In genomic region chr9:30349526-30350513, GRCh38 we compare ENCODE assay signal across 25 cellular contexts.
"Had no signal": no experiment of that assay in that cellular context is flagged by ENCODE, and none has a peak within 500 bp of the region (broad histone marks: within the 10 kb centered on the region; RNA-seq: fewer than 3 reads in every experiment).

No MANE protein-coding gene starts in this region.

- H3K4me3 ChIP-seq: cardiac muscle cell, PC-9, SK-N-MC had no signal

- H3K27ac ChIP-seq: brain microvascular endothelial cell, cardiac muscle cell, PC-9, SK-N-MC had no signal

- H3K4me3 Mint-ChIP-seq: activated B cell treated with CpG ODN at 0.5 μM for 24 hours; activated CD4-positive, alpha-beta memory T cell treated with anti-CD3 and anti-CD28 coated beads for 36 hours; activated CD4-positive, alpha-beta T cell treated with anti-CD3 and anti-CD28 coated beads, Interleukin-2, amount 10 ng/mL, durations not matched to agents 24 days and 14 days; activated naive CD4-positive, alpha-beta T cell treated with anti-CD3 and anti-CD28 coated beads, Interleukin-2, amount 10 ng/mL, durations not matched to agents 7 days and 5 days; activated naive CD8-positive, alpha-beta T cell treated with anti-CD3 and anti-CD28 coated beads for 36 hours; activated T-helper 17 cell treated with anti-CD3 and anti-CD28 coated beads, Interleukin-2, amount 50 U/mL, for 72 hours; T-cell had no signal

- H3K27me3 Mint-ChIP-seq: activated B cell treated with CpG ODN at 0.5 μM for 24 hours; activated CD4-positive, alpha-beta memory T cell treated with anti-CD3 and anti-CD28 coated beads for 36 hours; activated CD4-positive, alpha-beta T cell treated with anti-CD3 and anti-CD28 coated beads, Interleukin-2, amount 10 ng/mL, durations not matched to agents 24 days and 14 days; activated naive CD4-positive, alpha-beta T cell treated with anti-CD3 and anti-CD28 coated beads, Interleukin-2, amount 10 ng/mL, durations not matched to agents 7 days and 5 days; activated naive CD8-positive, alpha-beta T cell treated with anti-CD3 and anti-CD28 coated beads for 36 hours; activated T-helper 17 cell treated with anti-CD3 and anti-CD28 coated beads, Interleukin-2, amount 50 U/mL, for 72 hours; T-cell had no signal

- H3K4me2 ChIP-seq: PC-9 had no signal

- H3K27ac Mint-ChIP-seq: activated B cell treated with CpG ODN at 0.5 μM for 24 hours; activated CD4-positive, alpha-beta memory T cell treated with anti-CD3 and anti-CD28 coated beads for 36 hours; activated CD4-positive, alpha-beta T cell treated with anti-CD3 and anti-CD28 coated beads, Interleukin-2, amount 10 ng/mL, durations not matched to agents 24 days and 14 days; activated naive CD4-positive, alpha-beta T cell treated with anti-CD3 and anti-CD28 coated beads, Interleukin-2, amount 10 ng/mL, durations not matched to agents 7 days and 5 days; activated naive CD8-positive, alpha-beta T cell treated with anti-CD3 and anti-CD28 coated beads for 36 hours; activated T-helper 17 cell treated with anti-CD3 and anti-CD28 coated beads, Interleukin-2, amount 50 U/mL, for 72 hours; T-cell had no signal

- H3K4me1 Mint-ChIP-seq: activated B cell treated with CpG ODN at 0.5 μM for 24 hours; activated CD4-positive, alpha-beta T cell treated with anti-CD3 and anti-CD28 coated beads, Interleukin-2, amount 10 ng/mL, durations not matched to agents 24 days and 14 days; activated naive CD4-positive, alpha-beta T cell treated with anti-CD3 and anti-CD28 coated beads, Interleukin-2, amount 10 ng/mL, durations not matched to agents 7 days and 5 days; activated naive CD8-positive, alpha-beta T cell treated with anti-CD3 and anti-CD28 coated beads for 36 hours; activated T-helper 17 cell treated with anti-CD3 and anti-CD28 coated beads, Interleukin-2, amount 50 U/mL, for 72 hours; T-cell had no signal

- H2AFZ ChIP-seq: PC-9 had no signal

- H3K36me3 ChIP-seq: brain microvascular endothelial cell, cardiac muscle cell had no signal

- H3K27me3 ChIP-seq: brain microvascular endothelial cell, cardiac muscle cell had no signal

- H3K9me3 Mint-ChIP-seq: activated CD4-positive, alpha-beta memory T cell treated with anti-CD3 and anti-CD28 coated beads for 36 hours; activated CD4-positive, alpha-beta T cell treated with anti-CD3 and anti-CD28 coated beads, Interleukin-2, amount 10 ng/mL, durations not matched to agents 24 days and 14 days; activated naive CD4-positive, alpha-beta T cell treated with anti-CD3 and anti-CD28 coated beads, Interleukin-2, amount 10 ng/mL, durations not matched to agents 7 days and 5 days; activated naive CD8-positive, alpha-beta T cell treated with anti-CD3 and anti-CD28 coated beads for 36 hours had no signal

- ATAC-seq: activated T-helper 17 cell treated with anti-CD3 and anti-CD28 coated beads, Interleukin-2, amount 50 U/mL, for 72 hours; T-cell had no signal

- DNase-seq: activated B cell treated with CpG ODN at 0.5 μM for 24 hours; activated CD4-positive, alpha-beta memory T cell treated with anti-CD3 and anti-CD28 coated beads for 36 hours; activated CD4-positive, alpha-beta T cell treated with anti-CD3 and anti-CD28 coated beads for 1 hour; activated CD4-positive, alpha-beta T cell treated with anti-CD3 and anti-CD28 coated beads, Interleukin-2, amount 10 ng/mL, durations not matched to agents 24 days and 14 days; activated CD8-positive, alpha-beta memory T cell treated with anti-CD3 and anti-CD28 coated beads for 24 hours; activated gamma-delta T cell; activated naive CD4-positive, alpha-beta T cell treated with anti-CD3 and anti-CD28 coated beads, Interleukin-2, amount 10 ng/mL, durations not matched to agents 7 days and 5 days; activated naive CD8-positive, alpha-beta T cell treated with anti-CD3 and anti-CD28 coated beads for 36 hours; activated T-cell treated with anti-CD3 and anti-CD28 coated beads, Interleukin-2, amount 50 U/mL, for 48 hours; brain microvascular endothelial cell; MM.1S; NCI-H1105; NCI-H1436; NCI-H1694 treated with DMSO at 0.1 percent for 48 hours; NCI-H2029 treated with DMSO at 0.1 percent for 48 hours; NCI-H446; NCI-H524; PC-9; SIG-M5; T-cell; T-helper 2 cell; T1000 had no signal

- H3K36me3 Mint-ChIP-seq: activated CD4-positive, alpha-beta memory T cell treated with anti-CD3 and anti-CD28 coated beads for 36 hours; activated naive CD4-positive, alpha-beta T cell treated with anti-CD3 and anti-CD28 coated beads, Interleukin-2, amount 10 ng/mL, durations not matched to agents 7 days and 5 days; activated naive CD8-positive, alpha-beta T cell treated with anti-CD3 and anti-CD28 coated beads for 36 hours; T-cell had no signal
